Comparison of ENCODE assay signal across 23 cellular contexts in the genomic region with DNA sequence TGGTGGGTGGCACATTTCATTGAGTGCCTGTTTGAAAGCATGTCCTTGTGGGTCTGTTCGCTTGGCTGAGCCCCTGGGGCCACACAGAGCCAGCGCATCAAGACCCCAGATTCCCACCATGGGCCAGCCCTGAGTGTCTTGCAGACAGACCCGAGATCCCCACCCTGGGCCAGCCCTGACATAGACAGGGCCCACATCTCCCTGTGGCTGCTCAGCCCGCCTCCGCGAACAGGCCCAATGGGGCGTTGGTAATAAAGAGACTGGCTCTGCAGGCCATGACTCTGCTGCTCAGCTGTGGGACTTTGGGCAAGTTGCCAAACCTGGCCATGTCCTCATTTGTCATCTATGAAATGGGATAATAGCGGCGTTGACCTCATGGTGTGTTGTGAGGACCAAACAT. TPM values are rescaled to one million over a fixed set of nuclear protein-coding genes. Genes with fewer than 3 reads are reported as not detected.
DNase-seq lines count a peak whose midpoint lies in the region; ATAC-seq, FAIRE-seq and TF ChIP-seq lines count a peak whose summit lies in the region.
"Had no signal": no experiment of that assay in that cellular context is flagged by ENCODE, and none has a peak within 500 bp of the region (broad histone marks: within the 10 kb centered on the region; RNA-seq: fewer than 3 reads in every experiment).

No MANE protein-coding gene starts in this region.

- in situ Hi-C loops in IMR-90 (cut with MboI; ENCODE audit: low sequenced_read_pairs): loop anchor here (10.0 kb wide), 1 partner anchor 271 kb away; no protein-coding TSS in a partner anchor
- in situ Hi-C loops in K562 (cut with MboI): no loop called here

- TF ChIP-seq EP300 in K562 (IDR thresholded peaks at IDR 0.05; ENCODE audit: low read length): no peak

- no peak overlapping the region for H2BK15ac ChIP-seq in IMR-90 (ENCODE audit: low read depth, low read length)

- H3K14ac ChIP-seq in IMR-90 (replicated peaks; ENCODE audit: low read depth, low read length): no peak overlapping the region

- no peak overlapping the region for H4K5ac ChIP-seq in IMR-90 (ENCODE audit: low read depth, low read length)

- H4K20me1 ChIP-seq in IMR-90 (ENCODE audit: insufficient read depth, low read length) (0 out of 2 replicates have a peak, but pooled peaks cover 8% of the 10 kb centered on the region), K562 (replicated peaks; ENCODE audit: control insufficient read depth, insufficient read depth, low read length) (no peaks in the 10 kb centered on the region)

- dilution Hi-C loops in IMR-90 (cut with HindIII; ENCODE audit: low sequenced_read_pairs, unreplicated experiment): no loop called here

- H3K9me3 ChIP-seq in IMR-90 (ENCODE audit: control insufficient read depth, insufficient read depth, low read length): no peaks in the 10 kb centered on the region; the same call in 1 of the 2 replicates
- H3K9me3 ChIP-seq in K562 (replicated peaks; ENCODE audit: control insufficient read depth, insufficient read depth, low read depth, low read length): no peaks in the 10 kb centered on the region
- no peaks in the 10 kb centered on the region for H3K9me3 ChIP-seq in tibial artery
- H3K9me3 ChIP-seq: HAP-1 had no signal

- FAIRE-seq in K562 (lab: Jason Lieb, UNC): no peak
- FAIRE-seq: GM18507 had no signal

- H3K27ac ChIP-seq in IMR-90 (ENCODE audit: insufficient read depth, low read length) (no peak overlapping the region), K562 (ENCODE audit: extremely low read depth, low read depth, low read length) (no peak overlapping the region), tibial artery (peak overlapping the region; percentile 92)
- H3K27ac ChIP-seq: SK-N-MC had no signal

- peaks cover 20% of the 10 kb centered on the region for H3K4me1 ChIP-seq in IMR-90 (ENCODE audit: control insufficient read depth, insufficient read depth, low read length)
- peaks cover 0 to 3% of the 10 kb centered on the region in 2 experiments; a peak in 1 of 5 replicates for H3K4me1 ChIP-seq in K562 (replicated peaks in 1 of 2; ENCODE audit: control insufficient read depth in 2 of 2, insufficient read depth in 2 of 2, low read length in 2 of 2)
- peaks cover 0 to 60% (median 36%) of the 10 kb centered on the region in 4 donors for H3K4me1 ChIP-seq in tibial artery
- H3K4me1 ChIP-seq: HAP-1 had no signal

- intact Hi-C loops in IMR-90 (cut with micrococcal nuclease): loop anchor here (10.0 kb wide), 1 partner anchor 251 kb away; no protein-coding TSS in a partner anchor
- intact Hi-C loops in K562 (cut with micrococcal nuclease): loop anchor here (10.0 kb wide), 2 partner anchors 411 to 791 kb away; no protein-coding TSS in a partner anchor
- intact Hi-C loops in posterior vena cava (cut with DNase I): no loop called here
- intact Hi-C loops in tibial artery (cut with DNase I; ENCODE audit: low total_unique reads): loop anchor here (10.0 kb wide), 1 partner anchor 251 kb away; no protein-coding TSS in a partner anchor

- peak overlapping the region; percentile 50 for H2AK9ac ChIP-seq in IMR-90 (replicated peaks; ENCODE audit: low read depth, low read length, poor library complexity)

- no peak overlapping the region for H2BK5ac ChIP-seq in IMR-90 (ENCODE audit: low read depth, low read length, poor library complexity, severe bottlenecking)

- no TSS peak for BruUV-seq in IMR-90 (replicated peaks; lab: Mats Ljungman, UMichigan)
- BruUV-seq in K562 (replicated peaks; lab: Mats Ljungman, UMichigan): no TSS peak

- H3K27me3 ChIP-seq in IMR-90 (ENCODE audit: control insufficient read depth, insufficient read depth, low read length) (no peaks in the 10 kb centered on the region), K562 (ENCODE audit: control insufficient read depth in 2 of 2, insufficient read depth in 2 of 2, low read length in 2 of 2) (no peaks in the 10 kb centered on the region), tibial artery (no peaks in the 10 kb centered on the region)

- DNase-seq in IMR-90 (no peak), K562 (ENCODE audit: extremely low read depth in 1 of 4, low spot score in 3 of 4) (no peak), posterior vena cava (ENCODE audit: low spot score) (peak; percentile 66), tibial artery (no peak), NCI-H1105 (lab: John Stamatoyannopoulos, UW) (no peak), RKO (ENCODE audit: low spot score) (no peak)
- DNase-seq in activated CD8-positive, alpha-beta memory T cell treated with anti-CD3 and anti-CD28 coated beads, Interleukin-2, amount 50 U/mL, for 4 hours: no peak
- DNase-seq: C1 segment of cervical spinal cord; CD4-positive, alpha-beta memory T cell; COR-L47; DMS53; GM23248; Kasumi-1; NCI-H1417 treated with DMSO at 0.1 percent for 48 hours; NCI-H1694 treated with DMSO at 0.1 percent for 48 hours; NCI-H2081; NCI-H2227 treated with DMSO at 0.1 percent for 48 hours; NCI-H526 treated with DMSO at 0.1 percent for 48 hours; SIG-M5 had no signal

- TF ChIP-seq CTCF in IMR-90 (conservative IDR thresholded peaks at IDR 0.05; ENCODE audit: low read depth, low read length) (no peak), K562 (IDR thresholded peaks at IDR 0.05 in 2 of 3, conservative IDR thresholded peaks at IDR 0.05 in 1 of 3; ENCODE audit: insufficient read depth in 2 of 3, low read depth in 1 of 3, low read length in 3 of 3) (no peak), tibial artery (IDR thresholded peaks at IDR 0.05) (no peak)

- H3K18ac ChIP-seq in IMR-90 (ENCODE audit: low read depth, low read length): no peak overlapping the region

- H3K4ac ChIP-seq in IMR-90 (ENCODE audit: low read depth, low read length): no peak overlapping the region

- H2BK120ac ChIP-seq in IMR-90 (ENCODE audit: low read depth, low read length): no peak overlapping the region; the same call in 1 of the 2 replicates

- H3K9me1 ChIP-seq in IMR-90 (ENCODE audit: insufficient read depth, low read length): peaks cover 26% of the 10 kb centered on the region
- no peaks in the 10 kb centered on the region for H3K9me1 ChIP-seq in K562 (ENCODE audit: control insufficient read depth, insufficient read depth, low read length)

- H4K8ac ChIP-seq in IMR-90 (ENCODE audit: low read depth in 2 of 2, low read length in 2 of 2): no peak overlapping the region

- ATAC-seq in IMR-90 (ENCODE audit: low read depth): no peak
- no peak for ATAC-seq in K562
- ATAC-seq: Panc1 had no signal

- peaks cover 3 to 25% of the 10 kb centered on the region in 2 experiments for H3K79me1 ChIP-seq in IMR-90 (ENCODE audit: low read depth in 1 of 2, low read length in 2 of 2)

- H3K36me3 ChIP-seq in IMR-90 (ENCODE audit: control insufficient read depth, insufficient read depth, low read length) (peaks cover 14% of the 10 kb centered on the region), K562 (ENCODE audit: control insufficient read depth, insufficient read depth, low read length) (peaks cover 88% of the 10 kb centered on the region; the same call in 2 of the 3 replicates), tibial artery (peaks cover 0 to 36% (median 0%) of the 10 kb centered on the region in 3 donors)

- H2AK5ac ChIP-seq in IMR-90 (ENCODE audit: low read depth, low read length): no peak overlapping the region

- POLR2A ChIA-PET in IMR-90 (lab: Charles Lee; ENCODE audit: unreplicated experiment): no interaction called here
- POLR2A ChIA-PET in K562 (lab: Yijun Ruan, JAX): interaction anchor here (1.0 kb wide), 1 partner anchor 183 kb away, joined by 3 read pairs; no protein-coding TSS in a partner anchor

- H2AFZ ChIP-seq in IMR-90 (replicated peaks; ENCODE audit: low read length, poor library complexity) (no peak overlapping the region), K562 (ENCODE audit: low read depth, low read length) (no peak overlapping the region)
- H2AFZ ChIP-seq: GM23248 had no signal

- WGBS in IMR-90 (ENCODE audit: extremely low coverage in 2 of 2, insufficient read length in 1 of 2), 2 experiments: 96% methylated on average over 4 of the region's 9 CpGs; no CpG with 5 or more reads in 1 of the 2 experiments
- 89% methylated on average over 7 of the region's 9 CpGs for WGBS in K562 (ENCODE audit: insufficient coverage, low coverage, missing lambda C conversion rate)

- H2BK20ac ChIP-seq in IMR-90 (ENCODE audit: low read depth, low read length): no peak overlapping the region

- no peak overlapping the region; the same call in 1 of the 2 replicates for H4K91ac ChIP-seq in IMR-90 (ENCODE audit: insufficient read depth, low read depth, low read length)

- H3K4me3 ChIP-seq in IMR-90 (ENCODE audit: insufficient read depth, low read depth, low read length): no peak overlapping the region
- no peak overlapping the region for H3K4me3 ChIP-seq in K562
- H3K4me3 ChIP-seq in tibial artery: no peak overlapping the region
- H3K4me3 ChIP-seq: GM23248, HAP-1, SK-N-MC had no signal

- H3K9ac ChIP-seq in IMR-90 (ENCODE audit: low read depth, low read length): no peak overlapping the region
- H3K9ac ChIP-seq in K562 (ENCODE audit: insufficient read depth in 1 of 2, low read depth in 2 of 2, low read length in 2 of 2): no peak overlapping the region

- CTCF ChIA-PET in IMR-90 (lab: Yijun Ruan, JAX) (no interaction called here), K562 (lab: Yijun Ruan, JAX; ENCODE audit: low intra/inter-chr PET ratio) (no interaction called here)

- TF ChIP-seq RAD21 in IMR-90 (IDR thresholded peaks at IDR 0.05; ENCODE audit: low read length): no peak
- TF ChIP-seq RAD21 in K562 (CRISPR knock-in tag; conservative IDR thresholded peaks at IDR 0.05 in 1 of 2, IDR thresholded peaks at IDR 0.05 in 1 of 2): no peak

- no peak overlapping the region for H3K23ac ChIP-seq in IMR-90 (ENCODE audit: low read depth, low read length)

- TF ChIP-seq POLR2A in IMR-90 (IDR thresholded peaks at IDR 0.05; ENCODE audit: low read depth, low read length) (no peak), K562 (conservative IDR thresholded peaks at IDR 0.05) (no peak)

- no peaks in the 10 kb centered on the region for H3K79me2 ChIP-seq in K562 (ENCODE audit: control insufficient read depth, insufficient read depth, low read length)

- H3K4me2 ChIP-seq in IMR-90 (ENCODE audit: low read depth, low read length): no peak overlapping the region
- no peak overlapping the region for H3K4me2 ChIP-seq in K562 (ENCODE audit: insufficient read depth, low read length)

- no peak overlapping the region for H3K56ac ChIP-seq in IMR-90 (ENCODE audit: extremely low read depth, insufficient read depth, low read length)

RNA-seq across cellular contexts. Expression of gene FAH, which starts 22.6 kb away (rescaled TPM):
- total RNA-seq in IMR-90 (2012; rRNA removed): 36.9 and 48.6 TPM in 2 replicates
- polyA plus RNA-seq in IMR-90 (2012; rRNA removed): 43.1 and 50.6 TPM in 2 replicates
- 45.3 and 59.7 TPM in 2 replicates for polyA plus RNA-seq in IMR-90 (2012; cell fraction: cytosol; rRNA removed)
- 75.0 and 78.4 TPM in 2 replicates for polyA plus RNA-seq in IMR-90 (2012; cell fraction: nucleus; rRNA removed; ENCODE audit: low replicate concordance)
- total RNA-seq in K562 (2011; cell fraction: chromatin; rRNA removed; ENCODE audit: low replicate concordance): 56.0 and 108 TPM in 2 replicates
- 63.9 and 67.4 TPM in 2 replicates for total RNA-seq in K562 (2011; cell fraction: nucleolus; rRNA removed)
- 79.6 and 83.7 TPM in 2 replicates for total RNA-seq in K562 (2011; cell fraction: nucleoplasm; rRNA removed)
- total RNA-seq in K562 (2014; rRNA removed): 89.0 and 100 TPM in 2 replicates
- total RNA-seq in K562 (2014; rRNA removed; fragmentation: Illumina TruSeq; extraction: Trizol): 51.1 and 66.8 TPM in 2 replicates
- 103 and 107 TPM in 2 replicates for total RNA-seq in K562 (2015; rRNA removed; fragmentation: Illumina TruSeq; extraction: Trizol)
- 117 and 121 TPM in 2 replicates for total RNA-seq in K562 (2021)
- polyA plus RNA-seq in K562 (2011; rRNA removed): 64.8 and 69.7 TPM in 2 replicates
- 77.3 and 116 TPM in 2 replicates for polyA plus RNA-seq in K562 (2011; cell fraction: cytosol; rRNA removed)
- 114 and 173 TPM in 2 replicates for polyA plus RNA-seq in K562 (2011; cell fraction: nucleus; rRNA removed)
- polyA plus RNA-seq in K562 (2012): 158 and 187 TPM in 2 replicates
- 122 and 129 TPM in 2 replicates for polyA plus RNA-seq in K562 (2014; fragmentation: Illumina TruSeq; extraction: Trizol)
- polyA plus RNA-seq in K562 (2014; fragmentation: Nextera tagmentation; extraction: Ambion mirVana): 100 to 1,000 TPM; 302 to 310 TPM
- polyA plus RNA-seq in K562 (2014; rRNA removed): 80.7 and 95.4 TPM in 2 replicates
- 80.7 and 150 TPM in 2 replicates for polyA minus RNA-seq in K562 (2011; rRNA and poly(A)+ RNA removed)
- 62.9 and 87.4 TPM in 2 replicates for polyA minus RNA-seq in K562 (2011; cell fraction: cytosol; rRNA and poly(A)+ RNA removed)
- 44.5 and 46.4 TPM in 2 replicates for polyA minus RNA-seq in K562 (2011; cell fraction: nucleus; rRNA and poly(A)+ RNA removed)
- 10 to 100 TPM; 20.5 to 22.4 TPM for total RNA-seq in posterior vena cava

Comparison
In these comparisons a context has a peak if more than half of its experiments do, and no peak if none do; other contexts are left out.
1. H3K27ac ChIP-seq: peak in tibial artery (2 of 2); none in IMR-90 (single experiment) and K562 (single experiment).
2. intact Hi-C loops: an anchor here in IMR-90 (10.0 kb wide), K562 (10.0 kb wide) and tibial artery (10.0 kb wide); none called in posterior vena cava.